In the genomic region with DNA sequence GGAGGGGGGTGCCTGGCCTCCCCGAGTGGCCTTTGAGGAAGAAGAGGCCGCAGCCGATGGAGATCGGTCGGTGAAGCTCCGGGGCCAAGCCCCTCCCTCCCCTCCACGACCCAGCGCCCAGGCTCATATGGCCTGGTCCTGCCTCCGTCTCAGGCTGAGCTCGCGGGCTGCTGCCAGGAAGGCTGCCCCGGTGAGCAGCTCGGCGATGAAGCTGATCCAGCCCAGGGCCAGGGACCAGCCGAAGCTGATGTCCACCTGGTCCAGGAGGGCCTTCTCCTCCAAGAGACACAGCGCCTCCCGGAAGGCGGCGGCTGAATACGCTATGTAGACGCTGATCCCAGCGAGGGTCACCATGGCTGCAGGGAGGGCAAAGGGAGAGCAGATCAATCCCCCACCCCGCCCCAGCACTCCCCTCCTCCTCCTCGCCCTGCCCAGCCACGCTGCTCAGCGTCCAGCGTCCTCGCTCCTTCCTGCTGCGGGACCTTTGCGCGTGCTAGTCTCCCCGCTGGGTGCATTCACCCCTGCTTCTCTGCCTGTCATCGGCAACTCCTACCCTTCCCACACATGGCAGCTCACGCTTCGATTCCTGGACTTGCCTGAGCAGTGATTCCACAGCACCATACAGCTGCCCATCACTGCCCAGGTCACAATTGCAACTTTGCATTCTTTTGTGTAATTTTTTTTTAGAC, we compare ENCODE assay signal across 1 cellular context.
TF ChIP-seq lines count a peak whose summit lies in the region.

No MANE protein-coding gene starts in this region.

TF ChIP-seq in IMR-90, 13 proteins besides CTCF, POLR2A, EP300 and RAD21:
- TF ChIP-seq RCOR1 (IDR thresholded peaks at IDR 0.05; ENCODE audit: insufficient replicate concordance, low read length) (no peak), NFE2L2 (IDR thresholded peaks at IDR 0.05; ENCODE audit: low read depth, low read length) (no peak), MAZ (IDR thresholded peaks at IDR 0.05; ENCODE audit: borderline replicate concordance, low read depth, low read length) (no peak), RFX5 (IDR thresholded peaks at IDR 0.05; ENCODE audit: low read depth, low read length) (no peak), SMC3 (IDR thresholded peaks at IDR 0.05; ENCODE audit: low read depth, low read length) (no peak), MXI1 (IDR thresholded peaks at IDR 0.05; ENCODE audit: borderline replicate concordance, low read depth, low read length) (no peak)
- TF ChIP-seq, protein P1, sequence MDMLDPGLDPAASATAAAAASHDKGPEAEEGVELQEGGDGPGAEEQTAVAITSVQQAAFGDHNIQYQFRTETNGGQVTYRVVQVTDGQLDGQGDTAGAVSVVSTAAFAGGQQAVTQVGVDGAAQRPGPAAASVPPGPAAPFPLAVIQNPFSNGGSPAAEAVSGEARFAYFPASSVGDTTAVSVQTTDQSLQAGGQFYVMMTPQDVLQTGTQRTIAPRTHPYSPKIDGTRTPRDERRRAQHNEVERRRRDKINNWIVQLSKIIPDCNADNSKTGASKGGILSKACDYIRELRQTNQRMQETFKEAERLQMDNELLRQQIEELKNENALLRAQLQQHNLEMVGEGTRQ (IDR thresholded peaks at IDR 0.05; ENCODE audit: low read depth, low read length) = no peak
